In genomic region chr12:49730568-49731101, GRCh38 we compare ENCODE assay signal across 1 cellular context.
A peak's percentile ranks its signal among the peaks of the same experiment; 100 is the strongest.
TF ChIP-seq lines count a peak whose summit lies in the region.

No MANE protein-coding gene starts in this region.

TF ChIP-seq in HEK293, 187 proteins besides CTCF, POLR2A, EP300 and RAD21 (continued from another document):
- TF ChIP-seq, protein P1, sequence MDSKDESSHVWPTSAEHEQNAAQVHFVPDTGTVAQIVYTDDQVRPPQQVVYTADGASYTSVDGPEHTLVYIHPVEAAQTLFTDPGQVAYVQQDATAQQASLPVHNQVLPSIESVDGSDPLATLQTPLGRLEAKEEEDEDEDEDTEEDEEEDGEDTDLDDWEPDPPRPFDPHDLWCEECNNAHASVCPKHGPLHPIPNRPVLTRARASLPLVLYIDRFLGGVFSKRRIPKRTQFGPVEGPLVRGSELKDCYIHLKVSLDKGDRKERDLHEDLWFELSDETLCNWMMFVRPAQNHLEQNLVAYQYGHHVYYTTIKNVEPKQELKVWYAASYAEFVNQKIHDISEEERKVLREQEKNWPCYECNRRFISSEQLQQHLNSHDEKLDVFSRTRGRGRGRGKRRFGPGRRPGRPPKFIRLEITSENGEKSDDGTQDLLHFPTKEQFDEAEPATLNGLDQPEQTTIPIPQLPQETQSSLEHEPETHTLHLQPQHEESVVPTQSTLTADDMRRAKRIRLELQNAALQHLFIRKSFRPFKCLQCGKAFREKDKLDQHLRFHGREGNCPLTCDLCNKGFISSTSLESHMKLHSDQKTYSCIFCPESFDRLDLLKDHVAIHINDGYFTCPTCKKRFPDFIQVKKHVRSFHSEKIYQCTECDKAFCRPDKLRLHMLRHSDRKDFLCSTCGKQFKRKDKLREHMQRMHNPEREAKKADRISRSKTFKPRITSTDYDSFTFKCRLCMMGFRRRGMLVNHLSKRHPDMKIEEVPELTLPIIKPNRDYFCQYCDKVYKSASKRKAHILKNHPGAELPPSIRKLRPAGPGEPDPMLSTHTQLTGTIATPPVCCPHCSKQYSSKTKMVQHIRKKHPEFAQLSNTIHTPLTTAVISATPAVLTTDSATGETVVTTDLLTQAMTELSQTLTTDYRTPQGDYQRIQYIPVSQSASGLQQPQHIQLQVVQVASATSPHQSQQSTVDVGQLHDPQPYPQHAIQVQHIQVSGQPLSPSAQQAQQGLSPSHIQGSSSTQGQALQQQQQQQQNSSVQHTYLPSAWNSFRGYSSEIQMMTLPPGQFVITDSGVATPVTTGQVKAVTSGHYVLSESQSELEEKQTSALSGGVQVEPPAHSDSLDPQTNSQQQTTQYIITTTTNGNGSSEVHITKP (tag by site-specific recombination; IDR thresholded peaks at IDR 0.05), result no peak
- TF ChIP-seq REST (tag by site-specific recombination; IDR thresholded peaks at IDR 0.05), result no peak
- TF ChIP-seq ZNF202 (tag by site-specific recombination; IDR thresholded peaks at IDR 0.05; ENCODE audit: borderline replicate concordance), result no peak
- TF ChIP-seq ZNF324 (tag by site-specific recombination; IDR thresholded peaks at IDR 0.05), result peak; percentile 53; the same call in 1 of the 2 replicates
- TF ChIP-seq ZEB2 (tag by site-specific recombination; IDR thresholded peaks at IDR 0.05), result peak; percentile 76
- TF ChIP-seq ZNF112 (tag by site-specific recombination; IDR thresholded peaks at IDR 0.05), result no peak
- 0 out of 2 replicates have a peak, but pooled peaks have one; percentile 38 for TF ChIP-seq ZFP69B (tag by site-specific recombination; IDR thresholded peaks at IDR 0.05)
- TF ChIP-seq ZNF18 (tag by site-specific recombination; IDR thresholded peaks at IDR 0.05), result no peak
- TF ChIP-seq ZNF266 (tag by site-specific recombination; IDR thresholded peaks at IDR 0.05; ENCODE audit: low read depth), result no peak
- no peak for TF ChIP-seq ZNF549 (tag by site-specific recombination; IDR thresholded peaks at IDR 0.05)
- TF ChIP-seq OSR2 (tag by site-specific recombination; IDR thresholded peaks at IDR 0.05), result no peak
- TF ChIP-seq PBX3 (CRISPR knock-in tag; IDR thresholded peaks at IDR 0.05), result no peak
- no peak for TF ChIP-seq GLI2 (tag by site-specific recombination; IDR thresholded peaks at IDR 0.05; ENCODE audit: borderline replicate concordance, low read depth)
- no peak for TF ChIP-seq ZXDB (tag by site-specific recombination; IDR thresholded peaks at IDR 0.05)
- TF ChIP-seq GFI1B (tag by site-specific recombination; IDR thresholded peaks at IDR 0.05), result no peak
- no peak for TF ChIP-seq GLI4 (tag by site-specific recombination; IDR thresholded peaks at IDR 0.05)
- TF ChIP-seq ZFP41 (tag by site-specific recombination; IDR thresholded peaks at IDR 0.05; ENCODE audit: borderline replicate concordance), result no peak
- peak; percentile 42; the same call in 1 of the 2 replicates for TF ChIP-seq ZNF692 (tag by site-specific recombination; IDR thresholded peaks at IDR 0.05)
- TF ChIP-seq, protein P2, sequence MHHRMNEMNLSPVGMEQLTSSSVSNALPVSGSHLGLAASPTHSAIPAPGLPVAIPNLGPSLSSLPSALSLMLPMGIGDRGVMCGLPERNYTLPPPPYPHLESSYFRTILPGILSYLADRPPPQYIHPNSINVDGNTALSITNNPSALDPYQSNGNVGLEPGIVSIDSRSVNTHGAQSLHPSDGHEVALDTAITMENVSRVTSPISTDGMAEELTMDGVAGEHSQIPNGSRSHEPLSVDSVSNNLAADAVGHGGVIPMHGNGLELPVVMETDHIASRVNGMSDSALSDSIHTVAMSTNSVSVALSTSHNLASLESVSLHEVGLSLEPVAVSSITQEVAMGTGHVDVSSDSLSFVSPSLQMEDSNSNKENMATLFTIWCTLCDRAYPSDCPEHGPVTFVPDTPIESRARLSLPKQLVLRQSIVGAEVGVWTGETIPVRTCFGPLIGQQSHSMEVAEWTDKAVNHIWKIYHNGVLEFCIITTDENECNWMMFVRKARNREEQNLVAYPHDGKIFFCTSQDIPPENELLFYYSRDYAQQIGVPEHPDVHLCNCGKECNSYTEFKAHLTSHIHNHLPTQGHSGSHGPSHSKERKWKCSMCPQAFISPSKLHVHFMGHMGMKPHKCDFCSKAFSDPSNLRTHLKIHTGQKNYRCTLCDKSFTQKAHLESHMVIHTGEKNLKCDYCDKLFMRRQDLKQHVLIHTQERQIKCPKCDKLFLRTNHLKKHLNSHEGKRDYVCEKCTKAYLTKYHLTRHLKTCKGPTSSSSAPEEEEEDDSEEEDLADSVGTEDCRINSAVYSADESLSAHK (tag by site-specific recombination; IDR thresholded peaks at IDR 0.05), result no peak
- no peak for TF ChIP-seq ZBTB8A (tag by site-specific recombination; IDR thresholded peaks at IDR 0.05)
- no peak for TF ChIP-seq KLF9 (tag by site-specific recombination; IDR thresholded peaks at IDR 0.05; ENCODE audit: low read depth)
- TF ChIP-seq, protein P3, sequence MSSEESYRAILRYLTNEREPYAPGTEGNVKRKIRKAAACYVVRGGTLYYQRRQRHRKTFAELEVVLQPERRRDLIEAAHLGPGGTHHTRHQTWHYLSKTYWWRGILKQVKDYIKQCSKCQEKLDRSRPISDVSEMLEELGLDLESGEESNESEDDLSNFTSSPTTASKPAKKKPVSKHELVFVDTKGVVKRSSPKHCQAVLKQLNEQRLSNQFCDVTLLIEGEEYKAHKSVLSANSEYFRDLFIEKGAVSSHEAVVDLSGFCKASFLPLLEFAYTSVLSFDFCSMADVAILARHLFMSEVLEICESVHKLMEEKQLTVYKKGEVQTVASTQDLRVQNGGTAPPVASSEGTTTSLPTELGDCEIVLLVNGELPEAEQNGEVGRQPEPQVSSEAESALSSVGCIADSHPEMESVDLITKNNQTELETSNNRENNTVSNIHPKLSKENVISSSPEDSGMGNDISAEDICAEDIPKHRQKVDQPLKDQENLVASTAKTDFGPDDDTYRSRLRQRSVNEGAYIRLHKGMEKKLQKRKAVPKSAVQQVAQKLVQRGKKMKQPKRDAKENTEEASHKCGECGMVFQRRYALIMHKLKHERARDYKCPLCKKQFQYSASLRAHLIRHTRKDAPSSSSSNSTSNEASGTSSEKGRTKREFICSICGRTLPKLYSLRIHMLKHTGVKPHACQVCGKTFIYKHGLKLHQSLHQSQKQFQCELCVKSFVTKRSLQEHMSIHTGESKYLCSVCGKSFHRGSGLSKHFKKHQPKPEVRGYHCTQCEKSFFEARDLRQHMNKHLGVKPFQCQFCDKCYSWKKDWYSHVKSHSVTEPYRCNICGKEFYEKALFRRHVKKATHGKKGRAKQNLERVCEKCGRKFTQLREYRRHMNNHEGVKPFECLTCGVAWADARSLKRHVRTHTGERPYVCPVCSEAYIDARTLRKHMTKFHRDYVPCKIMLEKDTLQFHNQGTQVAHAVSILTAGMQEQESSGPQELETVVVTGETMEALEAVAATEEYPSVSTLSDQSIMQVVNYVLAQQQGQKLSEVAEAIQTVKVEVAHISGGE (tag by site-specific recombination; conservative IDR thresholded peaks at IDR 0.05; ENCODE audit: low read depth), result no peak
- TF ChIP-seq ZNF132 (tag by site-specific recombination; IDR thresholded peaks at IDR 0.05; ENCODE audit: borderline replicate concordance), result no peak
